19 cellular contexts compared by ENCODE assay signal in genomic region chr1:32967863-32968571, GRCh38. TPM values are rescaled to one million over a fixed set of nuclear protein-coding genes. Genes with fewer than 3 reads are reported as not detected.
DNase-seq lines count a peak whose midpoint lies in the region; ATAC-seq, FAIRE-seq and TF ChIP-seq lines count a peak whose summit lies in the region.
"Had no signal": no experiment of that assay in that cellular context is flagged by ENCODE, and none has a peak within 500 bp of the region (broad histone marks: within the 10 kb centered on the region; RNA-seq: fewer than 3 reads in every experiment).

No MANE protein-coding gene starts in this region.

- H3K4me1 Mint-ChIP-seq in IgD-negative memory B cell, result peaks cover 6 to 8% (median 7%) of the 10 kb centered on the region in 3 donors

- H3K27me3 ChIP-seq in brain microvascular endothelial cell (replicated peaks), result no peaks in the 10 kb centered on the region
- H3K27me3 ChIP-seq in keratinocyte (ENCODE audit: control insufficient read depth, extremely low read depth, insufficient read depth, low read length), result no peaks in the 10 kb centered on the region
- H3K27me3 ChIP-seq: upper lobe of right lung had no signal

- peak overlapping the region; percentile 52 for H3K27ac ChIP-seq in brain microvascular endothelial cell
- H3K27ac ChIP-seq in keratinocyte (ENCODE audit: control insufficient read depth, insufficient read depth, low read length), result peak overlapping the region; percentile 68
- H3K27ac ChIP-seq: heart right ventricle, upper lobe of right lung had no signal

- FAIRE-seq in keratinocyte (lab: Jason Lieb, UNC), result no peak
- FAIRE-seq: colon, islet of Langerhans had no signal

- intact Hi-C loops in posterior cingulate gyrus (cut with DNase I), result loop anchor here (5.0 to 10.0 kb wide), 2 partner anchors 44 to 67 kb away; partner anchors contain the start of gene AK2

- H3K4me1 ChIP-seq in keratinocyte (ENCODE audit: control insufficient read depth, extremely low read depth, insufficient read depth, low read length), result peaks cover 25% of the 10 kb centered on the region

- H3K9me1 ChIP-seq in keratinocyte (ENCODE audit: control insufficient read depth, extremely low read depth, insufficient read depth, low read length), result peaks cover 2% of the 10 kb centered on the region

- H3K79me2 ChIP-seq in keratinocyte (ENCODE audit: control insufficient read depth, insufficient read depth, low read length), result peaks cover 11% of the 10 kb centered on the region

- no peaks in the 10 kb centered on the region for H3K36me3 Mint-ChIP-seq in IgD-negative memory B cell

- H3K9ac ChIP-seq in keratinocyte (ENCODE audit: control insufficient read depth, extremely low read depth, insufficient read depth, low read length), result peak overlapping the region; percentile 33

- peak overlapping the region; percentile 50 for H2AFZ ChIP-seq in keratinocyte (ENCODE audit: control insufficient read depth, low read length)

- no peak overlapping the region for H3K4me3 ChIP-seq in brain microvascular endothelial cell (ENCODE audit: low read depth, low read length)
- peak overlapping the region in 1 of 3 experiments; percentile 4 for H3K4me3 ChIP-seq in keratinocyte (ENCODE audit: control insufficient read depth in 2 of 3, extremely low read depth in 1 of 3, insufficient read depth in 2 of 3, low read depth in 1 of 3, low read length in 3 of 3)
- H3K4me3 ChIP-seq: heart right ventricle, upper lobe of right lung had no signal

- DNase-seq in ELR (ENCODE audit: low read depth), result peak; percentile 79
- DNase-seq in brain microvascular endothelial cell, result peak; percentile 32
- DNase-seq in keratinocyte (ENCODE audit: low read depth, low spot score), result no peak
- no peak for DNase-seq in NCI-H187 (lab: John Stamatoyannopoulos, UW)
- no peak for DNase-seq in posterior cingulate gyrus
- DNase-seq: activated CD4-positive, alpha-beta T cell treated with anti-CD3 and anti-CD28 coated beads, Interleukin-2, amount 50 U/mL, for 48 hours; activated effector memory CD4-positive, alpha-beta T cell treated with Interleukin-2 at 50 U/mL for 16 hours; H7; heart right ventricle; NCI-H1436; stimulated activated CD4-positive, alpha-beta T cell treated with anti-CD3 and anti-CD28 coated beads, Interleukin-12 subunit alpha, Interleukin-12 subunit beta, amount 100 ng/mL, for 4 hours; stimulated activated naive CD4-positive, alpha-beta T cell treated with Interleukin-2 at 50 U/mL for 16 hours; upper lobe of right lung had no signal

- no peaks in the 10 kb centered on the region for H3K36me3 ChIP-seq in brain microvascular endothelial cell (replicated peaks)
- H3K36me3 ChIP-seq in keratinocyte (ENCODE audit: control insufficient read depth in 2 of 2, extremely low read depth in 1 of 2, insufficient read depth in 2 of 2, low read length in 2 of 2), result peaks cover 0 to under 1% of the 10 kb centered on the region in 2 experiments
- H3K36me3 ChIP-seq: heart right ventricle, upper lobe of right lung had no signal

- no peaks in the 10 kb centered on the region for H3K9me3 ChIP-seq in keratinocyte (ENCODE audit: control insufficient read depth, low read depth, low read length)
- H3K9me3 ChIP-seq: heart right ventricle, upper lobe of right lung had no signal

- H3K4me2 ChIP-seq in keratinocyte (ENCODE audit: control insufficient read depth, extremely low read depth, insufficient read depth, low read depth, low read length), result peak overlapping the region; percentile 26

- peaks cover 19% of the 10 kb centered on the region for H3K27me3 Mint-ChIP-seq in IgD-negative memory B cell

- dilution Hi-C loops in keratinocyte (cut with MboI; ENCODE audit: extremely low pct_ligation_motif_present, low sequenced_read_pairs), result no loop called here

- peaks cover 2% of the 10 kb centered on the region for H4K20me1 ChIP-seq in keratinocyte (ENCODE audit: control insufficient read depth, extremely low read depth, insufficient read depth, low read length)

- TF ChIP-seq CTCF in brain microvascular endothelial cell (IDR thresholded peaks at IDR 0.05; ENCODE audit: low read depth, low read length, missing control alignments) (no peak), keratinocyte (optimal IDR thresholded peaks at IDR 0.05 in 1 of 3, IDR thresholded peaks at IDR 0.05 in 1 of 3, conservative IDR thresholded peaks at IDR 0.05 in 1 of 3; ENCODE audit: extremely low read depth in 1 of 3, insufficient read depth in 2 of 3, low read length in 3 of 3) (no peak)

- H3K27ac Mint-ChIP-seq in IgD-negative memory B cell, result peak overlapping the region in 2 of 3 donors; percentile 6 to 25

- ATAC-seq in HG02973 (IDR thresholded peaks at IDR 0.05; ENCODE audit: unreplicated experiment) (no peak), GM18858 (IDR thresholded peaks at IDR 0.05; ENCODE audit: unreplicated experiment) (no peak)
- ATAC-seq: heart right ventricle; natural killer cell treated with Interleukin-12 subunit alpha and Interleukin-12 subunit beta and Interleukin-15 and Interleukin-18, amount 100 ng/mL, for 72 hours; upper lobe of right lung had no signal

- in situ Hi-C loops in brain microvascular endothelial cell (cut with HindIII; ENCODE audit: low pct_ligation_motif_present, low sequenced_read_pairs), result no loop called here

- H3K9me3 Mint-ChIP-seq in IgD-negative memory B cell, result no peaks in the 10 kb centered on the region

- peak overlapping the region in 1 of 4 donors; percentile 28 for H3K4me3 Mint-ChIP-seq in IgD-negative memory B cell
- H3K4me3 Mint-ChIP-seq: natural killer cell treated with Interleukin-12 subunit alpha and Interleukin-12 subunit beta and Interleukin-15 and Interleukin-18, amount 100 ng/mL, for 72 hours had no signal

RNA-seq across cellular contexts. Expression of gene RNF19B, which starts 3.4 kb away (rescaled TPM):
- polyA plus RNA-seq in IgD-negative memory B cell, result 2.6 TPM
- polyA plus RNA-seq in keratinocyte, result 31.8 to 48.3 TPM (median 33.5 TPM) in 3 replicates
- polyA plus RNA-seq in keratinocyte (2011; ENCODE audit: low read depth), result 18.9 TPM
- polyA plus RNA-seq in keratinocyte (2011; cell fraction: cytosol; rRNA removed), result 31.1 and 31.5 TPM in 2 replicates
- 26.6 and 29.0 TPM in 2 replicates for polyA plus RNA-seq in keratinocyte (2011; cell fraction: nucleus; rRNA removed)
- 31.3 and 36.7 TPM in 2 replicates for polyA plus RNA-seq in keratinocyte (2012; ENCODE audit: low replicate concordance)
- polyA minus RNA-seq in keratinocyte, result 31.8 to 54.8 TPM (median 49.1 TPM) in 3 replicates
- 45.1 TPM for polyA minus RNA-seq in keratinocyte (2011; cell fraction: cytosol; rRNA and poly(A)+ RNA removed)
- polyA minus RNA-seq in keratinocyte (2011; cell fraction: nucleus; rRNA and poly(A)+ RNA removed), result 20.4 and 24.8 TPM in 2 replicates

Comparison
In these comparisons a context has a peak if more than half of its experiments do, and no peak if none do; other contexts are left out.
1. DNase-seq: peak in ELR (single experiment) and brain microvascular endothelial cell (single experiment); none in keratinocyte (single experiment), NCI-H187 (0 of 2) and posterior cingulate gyrus (0 of 10).